11 cellular contexts compared by ENCODE assay signal in genomic region chr4:48015678-48016077, GRCh38. TPM values are rescaled to one million over a fixed set of nuclear protein-coding genes. Genes with fewer than 3 reads are reported as not detected.
DNase-seq lines count a peak whose midpoint lies in the region; ATAC-seq and TF ChIP-seq lines count a peak whose summit lies in the region.
"Had no signal": no experiment of that assay in that cellular context is flagged by ENCODE, and none has a peak within 500 bp of the region (broad histone marks: within the 10 kb centered on the region; RNA-seq: fewer than 3 reads in every experiment).

No MANE protein-coding gene starts in this region.

- no peak overlapping the region for H2AFZ ChIP-seq in Karpas-422 (ENCODE audit: low read length)

- no peaks in the 10 kb centered on the region for H3K9me2 ChIP-seq in Karpas-422 (replicated peaks; ENCODE audit: insufficient read depth, low read length)

- no peaks in the 10 kb centered on the region for H4K20me1 ChIP-seq in Karpas-422 (ENCODE audit: insufficient read depth, low read depth, low read length)

- H3K9me3 Mint-ChIP-seq in CD14-positive monocyte = peaks cover 2 to 8% (median 5%) of the 10 kb centered on the region in 7 donors
- peaks cover 5% of the 10 kb centered on the region for H3K9me3 Mint-ChIP-seq in nephron

- H3K27me3 Mint-ChIP-seq in CD14-positive monocyte (ENCODE audit: low read depth in 3 of 3) (peaks cover 44 to 51% (median 49%) of the 10 kb centered on the region in 3 donors), nephron (ENCODE audit: low read depth) (peaks cover 42% of the 10 kb centered on the region)

- no peaks in the 10 kb centered on the region for H3K9me3 ChIP-seq in Karpas-422 (ENCODE audit: low read length)
- H3K9me3 ChIP-seq in colonic mucosa = no peaks in the 10 kb centered on the region
- no peaks in the 10 kb centered on the region for H3K9me3 ChIP-seq in ovary
- H3K9me3 ChIP-seq: SJCRH30, uterus had no signal

- no peak for TF ChIP-seq POLR2A in ovary (IDR thresholded peaks at IDR 0.05)

- H3K4me2 ChIP-seq in Karpas-422 (ENCODE audit: low read depth, low read length, poor library complexity, severe bottlenecking) = peak overlapping the region; percentile 78

- H3K27ac Mint-ChIP-seq in CD14-positive monocyte = no peak overlapping the region
- peak overlapping the region in 2 of 3 experiments; percentile 28 to 60 for H3K27ac Mint-ChIP-seq in nephron

- H3K27me3 ChIP-seq in Karpas-422 (ENCODE audit: low read length) (no peaks in the 10 kb centered on the region), colonic mucosa (no peaks in the 10 kb centered on the region), ovary (no peaks in the 10 kb centered on the region)
- H3K27me3 ChIP-seq: SJCRH30, uterus had no signal

- intact Hi-C loops in CD14-positive monocyte (cut with micrococcal nuclease) = no loop called here
- intact Hi-C loops in colonic mucosa (cut with DNase I) = no loop called here
- intact Hi-C loops in ovary (cut with DNase I) = no loop called here

- TF ChIP-seq EP300 in ovary (IDR thresholded peaks at IDR 0.05) = no peak

- no peak for ATAC-seq in omental fat pad (ENCODE audit: low FRiP score)

- H3K4me3 Mint-ChIP-seq in CD14-positive monocyte = peak overlapping the region; percentile 78 to 91
- peak overlapping the region; percentile 84 to 92 (median 85) for H3K4me3 Mint-ChIP-seq in nephron

- no peak overlapping the region for H3K4me3 ChIP-seq in Karpas-422 (ENCODE audit: low read length)
- H3K4me3 ChIP-seq in colonic mucosa = peak overlapping the region; percentile 54
- H3K4me3 ChIP-seq in ovary = no peak overlapping the region

- H3K4me1 ChIP-seq in Karpas-422 (ENCODE audit: low read length) (peaks cover 19% of the 10 kb centered on the region), colonic mucosa (no peaks in the 10 kb centered on the region), ovary (ENCODE audit: insufficient read depth) (peaks cover 2% of the 10 kb centered on the region)
- H3K4me1 ChIP-seq: SJCRH30 had no signal

- TF ChIP-seq CTCF in CD14-positive monocyte (IDR thresholded peaks at IDR 0.05) (no peak), colonic mucosa (IDR thresholded peaks at IDR 0.05) (no peak), nephron (IDR thresholded peaks at IDR 0.05; ENCODE audit: unreplicated experiment in 3 of 3) (no peak), omental fat pad (IDR thresholded peaks at IDR 0.05) (no peak), ovary (IDR thresholded peaks at IDR 0.05) (no peak)

- H3K36me3 ChIP-seq in Karpas-422 (ENCODE audit: insufficient read depth, low read length) = no peaks in the 10 kb centered on the region
- no peaks in the 10 kb centered on the region for H3K36me3 ChIP-seq in colonic mucosa
- H3K36me3 ChIP-seq in ovary = no peaks in the 10 kb centered on the region
- H3K36me3 ChIP-seq: SJCRH30, uterus had no signal

- H3K9ac ChIP-seq in Karpas-422 (ENCODE audit: low read length) = no peak overlapping the region
- peak overlapping the region in 1 of 2 donors; percentile 97 for H3K9ac ChIP-seq in colonic mucosa (ENCODE audit: low read depth in 2 of 2, low read length in 2 of 2)

- peaks cover 29% of the 10 kb centered on the region for H3K4me1 Mint-ChIP-seq in CD14-positive monocyte
- H3K4me1 Mint-ChIP-seq in nephron = peaks cover 5% of the 10 kb centered on the region

- DNase-seq in CD14-positive monocyte (ENCODE audit: low spot score) (no peak), Karpas-422 (no peak), colonic mucosa (no peak), NCI-H2171 (lab: John Stamatoyannopoulos, UW) (no peak), omental fat pad (ENCODE audit: low spot score) (no peak), ovary (no peak), HK-2 (ENCODE audit: unreplicated experiment) (no peak)
- DNase-seq: DND-41 had no signal

- H3K27ac ChIP-seq in Karpas-422 (ENCODE audit: low read length) (no peak overlapping the region), colonic mucosa (peak overlapping the region; percentile 88), ovary (no peak overlapping the region)
- H3K27ac ChIP-seq: SJCRH30, uterus had no signal

- no peaks in the 10 kb centered on the region for H3K79me2 ChIP-seq in Karpas-422 (ENCODE audit: low read length)

- peaks cover 0 to under 1% of the 10 kb centered on the region in 2 donors for H3K36me3 Mint-ChIP-seq in CD14-positive monocyte
- no peaks in the 10 kb centered on the region for H3K36me3 Mint-ChIP-seq in nephron (ENCODE audit: low read depth)

- WGBS in ovary, 3 donors = 84 to 91% (median 87%) methylated on average over 5 of the region's 5 CpGs

RNA-seq across cellular contexts. Expression of gene CNGA1, which starts 0.8 kb away (rescaled TPM):
- not detected for polyA plus RNA-seq in CD14-positive monocyte
- total RNA-seq in Karpas-422 (2014; rRNA removed; shearing (Covaris generic); ENCODE audit: low replicate concordance) = not detected in 2 replicates
- total RNA-seq in colonic mucosa = 10 to 100 TPM in 1 of 2 donors, 1 to 10 TPM in 1; 2.6 to 15.9 TPM
- 1 to 10 TPM in 3 of 4 donors, not detected in 1; 1.1 to 1.7 (median 1.4) TPM for total RNA-seq in omental fat pad
- 1 to 10 TPM in 1 of 7 donors, under 1 TPM in 2, not detected in 4; 0.10 to 1.0 (median 0.11) TPM for total RNA-seq in ovary
- under 1 TPM; 0.02 to 0.25 TPM for polyA plus RNA-seq in ovary
- total RNA-seq: SJCRH30 had no signal

RNA-seq across cellular contexts. Expression of gene NIPAL1, which starts 0.9 kb away (rescaled TPM):
- under 1 TPM in 1 of 2 donors, not detected in 1; 0.22 TPM for polyA plus RNA-seq in CD14-positive monocyte
- 0.89 and 3.0 TPM in 2 replicates for total RNA-seq in Karpas-422 (2014; rRNA removed; shearing (Covaris generic); ENCODE audit: low replicate concordance)
- 10 to 100 TPM; 38.7 to 47.9 TPM for total RNA-seq in colonic mucosa
- total RNA-seq in omental fat pad = 1 to 10 TPM in 2 of 4 donors, under 1 TPM in 1, not detected in 1; 0.50 to 6.5 (median 1.1) TPM
- total RNA-seq in ovary = 1 to 10 TPM in 2 of 7 donors, under 1 TPM in 3, not detected in 2; 0.05 to 1.8 (median 0.74) TPM
- under 1 TPM; 0.15 TPM for polyA plus RNA-seq in ovary

Comparison
In these comparisons a context has a peak if more than half of its experiments do, and no peak if none do; other contexts are left out.
1. H3K27ac Mint-ChIP-seq: peak in nephron (2 of 3); none in CD14-positive monocyte (0 of 7).